In genomic region chr4:56183344-56183959, GRCh38 we compare ENCODE assay signal across 10 cellular contexts.
A peak's percentile ranks its signal among the peaks of the same experiment; 100 is the strongest.
DNase-seq lines count a peak whose midpoint lies in the region; ATAC-seq and TF ChIP-seq lines count a peak whose summit lies in the region.
"Had no signal": no experiment of that assay in that cellular context is flagged by ENCODE, and none has a peak within 500 bp of the region (broad histone marks: within the 10 kb centered on the region; RNA-seq: fewer than 3 reads in every experiment).

No MANE protein-coding gene starts in this region.

- no peaks in the 10 kb centered on the region for H3K9me3 Mint-ChIP-seq in stimulated activated memory B cell treated with anti-CD40 and anti-IgM and Interleukin-4, amounts not matched to agents 10 μg/mL and 1 μg/mL and 100 μg/mL, for 72 hours

- no peaks in the 10 kb centered on the region for H3K27me3 Mint-ChIP-seq in stimulated activated memory B cell treated with anti-CD40 and anti-IgM and Interleukin-4, amounts not matched to agents 10 μg/mL and 1 μg/mL and 100 μg/mL, for 72 hours

- TF ChIP-seq POLR2A in Peyer's patch (IDR thresholded peaks at IDR 0.05): no peak

- peak overlapping the region in 1 of 4 donors; percentile 25 for H3K27ac ChIP-seq in Peyer's patch

- no peaks in the 10 kb centered on the region for H3K36me3 ChIP-seq in Peyer's patch

- no peak for TF ChIP-seq CTCF in Peyer's patch (IDR thresholded peaks at IDR 0.05)

- ATAC-seq in HG02885 (IDR thresholded peaks at IDR 0.05; ENCODE audit: poor library complexity, unreplicated experiment): peak; percentile 87
- ATAC-seq in stimulated activated memory B cell treated with anti-CD40 and anti-IgM and Interleukin-4, amounts not matched to agents 10 μg/mL and 1 μg/mL and 100 μg/mL, for 72 hours: peak; percentile 92
- ATAC-seq: stimulated activated naive CD8-positive, alpha-beta T cell treated with anti-CD3 and anti-CD28 coated beads, Interleukin-15, Interleukin-2, amounts not matched to agents 100 U/mL and 50 U/mL, for 24 hours had no signal

- no peak overlapping the region for H3K4me3 ChIP-seq in Peyer's patch

- peaks cover 43% of the 10 kb centered on the region for H3K4me1 Mint-ChIP-seq in stimulated activated memory B cell treated with anti-CD40 and anti-IgM and Interleukin-4, amounts not matched to agents 10 μg/mL and 1 μg/mL and 100 μg/mL, for 72 hours

- DNase-seq in NCI-H1417 (lab: John Stamatoyannopoulos, UW): peak in 2 of 3 experiments; percentile 1 to 3
- no peak for DNase-seq in NCI-H1417 treated with DMSO at 0.1 percent for 48 hours (lab: John Stamatoyannopoulos, UW)
- DNase-seq in Peyer's patch: peak in 2 of 3 donors; percentile 40 to 49
- no peak for DNase-seq in DMS 273 (lab: John Stamatoyannopoulos, UW; ENCODE audit: unreplicated experiment)
- no peak for DNase-seq in NCI-H446 treated with DMSO at 0.1 percent for 48 hours (lab: John Stamatoyannopoulos, UW)
- DNase-seq in NCI-H82 (lab: John Stamatoyannopoulos, UW): no peak
- DNase-seq: effector memory CD4-positive, alpha-beta T cell; stimulated activated naive CD8-positive, alpha-beta T cell treated with anti-CD3 and anti-CD28 coated beads, Interleukin-15, Interleukin-2, amounts not matched to agents 100 U/mL and 50 U/mL, for 24 hours had no signal

- no peaks in the 10 kb centered on the region for H3K36me3 Mint-ChIP-seq in stimulated activated memory B cell treated with anti-CD40 and anti-IgM and Interleukin-4, amounts not matched to agents 10 μg/mL and 1 μg/mL and 100 μg/mL, for 72 hours

- peak overlapping the region; percentile 27 for H3K4me3 Mint-ChIP-seq in stimulated activated memory B cell treated with anti-CD40 and anti-IgM and Interleukin-4, amounts not matched to agents 10 μg/mL and 1 μg/mL and 100 μg/mL, for 72 hours

- no peaks in the 10 kb centered on the region for H3K9me3 ChIP-seq in Peyer's patch

- peak overlapping the region; percentile 76 for H3K27ac Mint-ChIP-seq in stimulated activated memory B cell treated with anti-CD40 and anti-IgM and Interleukin-4, amounts not matched to agents 10 μg/mL and 1 μg/mL and 100 μg/mL, for 72 hours

- H3K4me1 ChIP-seq in Peyer's patch: no peaks in the 10 kb centered on the region

- no peaks in the 10 kb centered on the region for H3K27me3 ChIP-seq in Peyer's patch

Comparison
In these comparisons a context has a peak if more than half of its experiments do, and no peak if none do; other contexts are left out.
1. DNase-seq: peak in NCI-H1417 (2 of 3) and Peyer's patch (2 of 3); none in NCI-H1417 treated with DMSO at 0.1 percent for 48 hours (single experiment), DMS 273 (single experiment), NCI-H446 treated with DMSO at 0.1 percent for 48 hours (single experiment) and NCI-H82 (single experiment).